Comparison of ENCODE assay signal across 33 cellular contexts in genomic region chr14:101187816-101188570, GRCh38.
DNase-seq lines count a peak whose midpoint lies in the region; ATAC-seq and TF ChIP-seq lines count a peak whose summit lies in the region.
"Had no signal": no experiment of that assay in that cellular context is flagged by ENCODE, and none has a peak within 500 bp of the region (broad histone marks: within the 10 kb centered on the region; RNA-seq: fewer than 3 reads in every experiment).

No MANE protein-coding gene starts in this region.

- intact Hi-C loops in thyroid gland (cut with DNase I) = no loop called here

- ATAC-seq in activated CD8-positive, alpha-beta memory T cell treated with anti-CD3 and anti-CD28 coated beads, Interleukin-2, amount 10 ng/mL, durations not matched to agents 7 days and 5 days = no peak
- no peak for ATAC-seq in lung (ENCODE audit: insufficient read depth, low FRiP score)
- ATAC-seq: activated CD4-positive, alpha-beta T cell treated with anti-CD3 and anti-CD28 coated beads for 36 hours; activated T-cell treated with anti-CD3 and anti-CD28 coated beads, Interleukin-2, amount 50 U/mL, for 4 hours; effector memory CD8-positive, alpha-beta T cell; stimulated activated memory B cell treated with anti-CD40 and anti-IgM and Interleukin-4, amounts not matched to agents 10 μg/mL and 1 μg/mL and 100 μg/mL, for 72 hours had no signal

- TF ChIP-seq CTCF in lung (IDR thresholded peaks at IDR 0.05; ENCODE audit: control extremely low read depth, extremely low read depth) = no peak
- no peak for TF ChIP-seq CTCF in thyroid gland (IDR thresholded peaks at IDR 0.05)
- TF ChIP-seq CTCF in WERI-Rb-1 (IDR thresholded peaks at IDR 0.05; ENCODE audit: low read depth, low read length) = no peak

- no peaks in the 10 kb centered on the region for H3K9me3 Mint-ChIP-seq in activated CD8-positive, alpha-beta memory T cell treated with anti-CD3 and anti-CD28 coated beads, Interleukin-2, amount 10 ng/mL, durations not matched to agents 7 days and 5 days (ENCODE audit: low read depth)
- H3K9me3 Mint-ChIP-seq: activated T-cell treated with anti-CD3 and anti-CD28 coated beads, Interleukin-2, amount 50 U/mL, for 4 hours; mesothelial cell of epicardium had no signal

- H3K27me3 ChIP-seq in H7 (ENCODE audit: control insufficient read depth, insufficient read depth, low read length) = no peaks in the 10 kb centered on the region
- no peaks in the 10 kb centered on the region for H3K27me3 ChIP-seq in lung (ENCODE audit: control insufficient read depth, insufficient read depth)
- no peaks in the 10 kb centered on the region for H3K27me3 ChIP-seq in thyroid gland
- H3K27me3 ChIP-seq in WERI-Rb-1 (ENCODE audit: insufficient read depth, low read depth, severe bottlenecking) = peaks cover 98% of the 10 kb centered on the region
- H3K27me3 ChIP-seq: ascending aorta, cardiac muscle cell, neutrophil had no signal

- no peaks in the 10 kb centered on the region for H3K4me1 Mint-ChIP-seq in activated CD8-positive, alpha-beta memory T cell treated with anti-CD3 and anti-CD28 coated beads, Interleukin-2, amount 10 ng/mL, durations not matched to agents 7 days and 5 days
- H3K4me1 Mint-ChIP-seq: activated CD4-positive, alpha-beta T cell treated with anti-CD3 and anti-CD28 coated beads for 36 hours; mesothelial cell of epicardium; stimulated activated memory B cell treated with anti-CD40 and anti-IgM and Interleukin-4, amounts not matched to agents 10 μg/mL and 1 μg/mL and 100 μg/mL, for 72 hours had no signal

- no peak overlapping the region for H3K27ac Mint-ChIP-seq in activated CD8-positive, alpha-beta memory T cell treated with anti-CD3 and anti-CD28 coated beads, Interleukin-2, amount 10 ng/mL, durations not matched to agents 7 days and 5 days
- H3K27ac Mint-ChIP-seq: activated CD4-positive, alpha-beta T cell treated with anti-CD3 and anti-CD28 coated beads for 36 hours; CD4-positive, alpha-beta memory T cell; effector memory CD8-positive, alpha-beta T cell; mesothelial cell of epicardium; stimulated activated memory B cell treated with anti-CD40 and anti-IgM and Interleukin-4, amounts not matched to agents 10 μg/mL and 1 μg/mL and 100 μg/mL, for 72 hours had no signal

- H3K9me3 ChIP-seq in lung (ENCODE audit: control insufficient read depth in 2 of 2, insufficient read depth in 1 of 2, low read length in 1 of 2) = no peaks in the 10 kb centered on the region
- H3K9me3 ChIP-seq in thyroid gland = no peaks in the 10 kb centered on the region
- H3K9me3 ChIP-seq in WERI-Rb-1 (ENCODE audit: severe bottlenecking) = no peaks in the 10 kb centered on the region
- H3K9me3 ChIP-seq: ascending aorta, left ventricle myocardium inferior, neutrophil, prostate gland had no signal

- H3K36me3 Mint-ChIP-seq in activated CD8-positive, alpha-beta memory T cell treated with anti-CD3 and anti-CD28 coated beads, Interleukin-2, amount 10 ng/mL, durations not matched to agents 7 days and 5 days = no peaks in the 10 kb centered on the region
- H3K36me3 Mint-ChIP-seq: CD4-positive, alpha-beta memory T cell; mesothelial cell of epicardium; stimulated activated memory B cell treated with anti-CD40 and anti-IgM and Interleukin-4, amounts not matched to agents 10 μg/mL and 1 μg/mL and 100 μg/mL, for 72 hours had no signal

- no peak for TF ChIP-seq POLR2A in thyroid gland (IDR thresholded peaks at IDR 0.05)

- peak; percentile 12 for DNase-seq in activated CD8-positive, alpha-beta memory T cell treated with anti-CD3 and anti-CD28 coated beads, Interleukin-2, amount 10 ng/mL, durations not matched to agents 7 days and 5 days
- DNase-seq in activated CD8-positive, alpha-beta memory T cell treated with anti-CD3 and anti-CD28 coated beads, Interleukin-2, amount 50 U/mL, for 48 hours = no peak
- DNase-seq in H7 (peak; percentile 66), lung (ENCODE audit: low spot score) (peak; percentile 24), thyroid gland (peak; percentile 67 to 70), hippocampal formation (lab: John Stamatoyannopoulos, UW) (no peak), WERI-Rb-1 (no peak)
- no peak for DNase-seq in effector CD4-positive, alpha-beta T cell
- DNase-seq: activated CD4-positive, alpha-beta T cell treated with anti-CD3 and anti-CD28 coated beads for 36 hours; activated T-cell treated with anti-CD3 and anti-CD28 coated beads, Interleukin-2, amount 50 U/mL, for 4 hours; AML-193; CD4-positive, alpha-beta memory T cell; cortex of kidney; DMS 273 treated with DMSO at 0.1 percent for 48 hours; effector memory CD8-positive, alpha-beta T cell; EL; erythroblast; glutamatergic neuron; Karpas-422; left ventricle myocardium inferior; NCI-H1417; NCI-H2081 treated with DMSO at 0.1 percent for 48 hours; NCI-H2227 treated with DMSO at 0.1 percent for 48 hours; NCI-H526; PC-9; SHP77; stimulated activated CD4-positive, alpha-beta T cell treated with anti-CD3 and anti-CD28 coated beads, Interleukin-15, amount 100 ng/mL, for 24 hours had no signal

- H3K4me3 ChIP-seq in H7 (ENCODE audit: insufficient read depth, low read depth, low read length) = no peak overlapping the region
- H3K4me3 ChIP-seq in lung = no peak overlapping the region
- H3K4me3 ChIP-seq in thyroid gland (replicated peaks in 1 of 3) = no peak overlapping the region
- H3K4me3 ChIP-seq in WERI-Rb-1 (ENCODE audit: low read depth, low read length) = no peak overlapping the region
- H3K4me3 ChIP-seq: ascending aorta, cardiac muscle cell, left ventricle myocardium inferior, PC-9, prostate gland had no signal

- H3K4me1 ChIP-seq in lung (ENCODE audit: control insufficient read depth in 2 of 2, insufficient read depth in 2 of 2, low read length in 2 of 2) (no peaks in the 10 kb centered on the region), thyroid gland (no peaks in the 10 kb centered on the region)
- H3K4me1 ChIP-seq: ascending aorta, left ventricle myocardium inferior, prostate gland had no signal

- H3K27ac ChIP-seq in lung (ENCODE audit: low read depth in 1 of 2, low read length in 1 of 2) (no peak overlapping the region), thyroid gland (no peak overlapping the region), WERI-Rb-1 (no peak overlapping the region)
- H3K27ac ChIP-seq: ascending aorta, cardiac muscle cell, left ventricle myocardium inferior, neutrophil, PC-9, prostate gland had no signal

- H3K36me3 ChIP-seq in H7 (replicated peaks; ENCODE audit: control insufficient read depth, insufficient read depth, low read length) (no peaks in the 10 kb centered on the region), lung (ENCODE audit: control insufficient read depth in 2 of 2, insufficient read depth in 2 of 2, low read length in 2 of 2) (no peaks in the 10 kb centered on the region), thyroid gland (no peaks in the 10 kb centered on the region), WERI-Rb-1 (no peaks in the 10 kb centered on the region)
- H3K36me3 ChIP-seq: ascending aorta, cardiac muscle cell, left ventricle myocardium inferior, neutrophil, prostate gland had no signal

- CTCF ChIA-PET in activated CD8-positive, alpha-beta memory T cell treated with anti-CD3 and anti-CD28 coated beads, Interleukin-2, amount 10 ng/mL, durations not matched to agents 7 days and 5 days (lab: Charles Lee) = no interaction called here

- no peaks in the 10 kb centered on the region for H3K27me3 Mint-ChIP-seq in activated CD8-positive, alpha-beta memory T cell treated with anti-CD3 and anti-CD28 coated beads, Interleukin-2, amount 10 ng/mL, durations not matched to agents 7 days and 5 days
- H3K27me3 Mint-ChIP-seq: stimulated activated memory B cell treated with anti-CD40 and anti-IgM and Interleukin-4, amounts not matched to agents 10 μg/mL and 1 μg/mL and 100 μg/mL, for 72 hours had no signal

- 82 to 85% methylated on average over 14 of the region's 14 CpGs for WGBS in lung, 2 donors
- WGBS in thyroid gland, 2 donors = 52 to 64% methylated on average over 11 to 14 of the region's 14 CpGs

- H3K4me3 Mint-ChIP-seq in activated CD8-positive, alpha-beta memory T cell treated with anti-CD3 and anti-CD28 coated beads, Interleukin-2, amount 10 ng/mL, durations not matched to agents 7 days and 5 days = no peak overlapping the region
- H3K4me3 Mint-ChIP-seq: activated CD4-positive, alpha-beta T cell treated with anti-CD3 and anti-CD28 coated beads for 36 hours; activated T-cell treated with anti-CD3 and anti-CD28 coated beads, Interleukin-2, amount 50 U/mL, for 4 hours; CD4-positive, alpha-beta memory T cell; effector memory CD8-positive, alpha-beta T cell; mesothelial cell of epicardium; stimulated activated memory B cell treated with anti-CD40 and anti-IgM and Interleukin-4, amounts not matched to agents 10 μg/mL and 1 μg/mL and 100 μg/mL, for 72 hours had no signal

Comparison
In these comparisons a context has a peak if more than half of its experiments do, and no peak if none do; other contexts are left out.
1. DNase-seq: peak in activated CD8-positive, alpha-beta memory T cell treated with anti-CD3 and anti-CD28 coated beads, Interleukin-2, amount 10 ng/mL, durations not matched to agents 7 days and 5 days (single experiment), H7 (single experiment), lung (single experiment) and thyroid gland (2 of 2); none in activated CD8-positive, alpha-beta memory T cell treated with anti-CD3 and anti-CD28 coated beads, Interleukin-2, amount 50 U/mL, for 48 hours (single experiment), hippocampal formation (0 of 2), effector CD4-positive, alpha-beta T cell (single experiment) and WERI-Rb-1 (single experiment).